In the genomic region with DNA sequence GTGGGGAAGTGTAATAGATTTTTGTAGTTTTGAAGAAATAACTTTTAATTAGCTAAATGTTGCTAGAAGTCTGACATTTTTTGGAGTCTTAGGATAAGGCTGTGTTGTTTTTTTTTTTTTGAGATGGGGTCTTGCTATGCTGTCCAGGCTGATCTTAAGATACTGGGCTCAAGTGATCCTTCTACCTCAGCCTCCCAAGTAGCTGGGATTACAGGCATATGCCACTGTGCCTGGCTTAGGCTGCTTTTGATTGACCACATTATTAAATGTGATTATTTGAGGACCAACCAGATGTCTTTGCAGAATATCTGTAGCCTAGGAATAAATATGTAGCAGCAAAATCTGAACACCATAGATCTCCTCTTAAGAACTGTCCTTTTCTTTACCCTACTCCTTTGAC, we compare ENCODE assay signal across 27 cellular contexts. TPM values are rescaled to one million over a fixed set of nuclear protein-coding genes. Genes with fewer than 3 reads are reported as not detected.
DNase-seq lines count a peak whose midpoint lies in the region; ATAC-seq, FAIRE-seq and TF ChIP-seq lines count a peak whose summit lies in the region.
"Had no signal": no experiment of that assay in that cellular context is flagged by ENCODE, and none has a peak within 500 bp of the region (broad histone marks: within the 10 kb centered on the region; RNA-seq: fewer than 3 reads in every experiment).

No MANE protein-coding gene starts in this region.

- H3K4me3 Mint-ChIP-seq in WTC11 (no peak overlapping the region), mesothelial cell of epicardium (no peak overlapping the region)
- H3K4me3 Mint-ChIP-seq: CD14-positive monocyte; CD4-positive, alpha-beta T cell; HFFc6 had no signal

- H3K27me3 Mint-ChIP-seq in WTC11 (ENCODE audit: low read depth) (no peaks in the 10 kb centered on the region), mesothelial cell of epicardium (ENCODE audit: low read depth) (no peaks in the 10 kb centered on the region)
- H3K27me3 Mint-ChIP-seq: CD4-positive, alpha-beta T cell; CD8-positive, alpha-beta memory T cell had no signal

- no peak overlapping the region for H2AFZ ChIP-seq in HepG2 (ENCODE audit: low read length)
- H2AFZ ChIP-seq: GM23248 had no signal

- H3K36me3 Mint-ChIP-seq in WTC11: peaks cover 83% of the 10 kb centered on the region
- peaks cover 76% of the 10 kb centered on the region for H3K36me3 Mint-ChIP-seq in mesothelial cell of epicardium

- CTCF ChIA-PET in HepG2 (lab: Yijun Ruan, JAX; ENCODE audit: low intra/inter-chr PET ratio, low total read pairs): no interaction called here
- CTCF ChIA-PET in WTC11 (lab: Charles Lee): interaction anchor here (1.0 kb wide), 1 partner anchor 43 kb away, joined by 3 read pairs; a partner anchor contains a TSS

- intact Hi-C loops in HepG2 (cut with micrococcal nuclease; ENCODE audit: unreplicated experiment): no loop called here
- intact Hi-C loops in right lobe of liver (cut with DNase I): no loop called here
- intact Hi-C loops in body of pancreas (cut with DNase I): no loop called here

- no TSS peak for BruUV-seq in HepG2 (replicated peaks; lab: Mats Ljungman, UMichigan)

- TF ChIP-seq EP300 in HepG2 (IDR thresholded peaks at IDR 0.05; ENCODE audit: low read depth in 2 of 2, low read length in 2 of 2) (no peak), HepG2 (CRISPR knock-in tag; IDR thresholded peaks at IDR 0.05; ENCODE audit: borderline replicate concordance) (no peak)

- TF ChIP-seq CTCF in HepG2 (CRISPR knock-in tag; IDR thresholded peaks at IDR 0.05) (no peak), right lobe of liver (IDR thresholded peaks at IDR 0.05) (no peak), WTC11 (IDR thresholded peaks at IDR 0.05) (no peak), mesothelial cell of epicardium (IDR thresholded peaks at IDR 0.05; ENCODE audit: unreplicated experiment) (no peak), body of pancreas (IDR thresholded peaks at IDR 0.05) (no peak)

- H3K4me3 ChIP-seq in HepG2 (replicated peaks in 1 of 3; ENCODE audit: insufficient read depth in 1 of 3, low read depth in 2 of 3, low read length in 3 of 3) (no peak overlapping the region), right lobe of liver (no peak overlapping the region), body of pancreas (no peak overlapping the region)
- H3K4me3 ChIP-seq: A549; BLaER1 treated with 17β-estradiol and CSF1 and Interleukin-3, amounts not matched to agents 10 nM and 100 nM; GM12878; GM23248 had no signal

- H3K4me2 ChIP-seq in HepG2 (ENCODE audit: low read depth, low read length): no peak overlapping the region
- H3K4me2 ChIP-seq: A549; BLaER1 treated with 17β-estradiol and CSF1 and Interleukin-3, amounts not matched to agents 10 nM and 100 nM had no signal

- H3K27me3 ChIP-seq in HepG2 (ENCODE audit: control insufficient read depth in 1 of 2, insufficient read depth in 2 of 2, low read length in 2 of 2) (no peaks in the 10 kb centered on the region), right lobe of liver (no peaks in the 10 kb centered on the region), body of pancreas (no peaks in the 10 kb centered on the region)
- H3K27me3 ChIP-seq: BE2C; BLaER1 treated with 17β-estradiol and CSF1 and Interleukin-3, amounts not matched to agents 10 nM and 100 nM had no signal

- POLR2A ChIA-PET in HepG2 (lab: Yijun Ruan, JAX) (no interaction called here), WTC11 (lab: Charles Lee) (no interaction called here)

- no peak for TF ChIP-seq RAD21 in HepG2 (CRISPR knock-in tag; IDR thresholded peaks at IDR 0.05)

- no peaks in the 10 kb centered on the region for H4K20me1 ChIP-seq in HepG2 (ENCODE audit: insufficient read depth, low read length)

- H3K36me3 ChIP-seq in HepG2 (replicated peaks in 1 of 2; ENCODE audit: control insufficient read depth in 1 of 2, insufficient read depth in 2 of 2, low read length in 2 of 2) (peaks cover 25 to 87% of the 10 kb centered on the region in 2 experiments), right lobe of liver (peaks cover 0 to 43% (median 12%) of the 10 kb centered on the region in 4 donors), body of pancreas (replicated peaks in 1 of 2; ENCODE audit: insufficient read depth in 1 of 2, low read depth in 2 of 2) (peaks cover 0 to 3% of the 10 kb centered on the region in 2 donors)

- no peak for FAIRE-seq in HepG2 (lab: Jason Lieb, UNC)
- FAIRE-seq: A549, D721Med, GM12878, GM19239, H1 had no signal

- H3K27ac ChIP-seq in HepG2 (ENCODE audit: extremely low read length, insufficient read depth, low read length) (no peak overlapping the region), right lobe of liver (no peak overlapping the region), body of pancreas (no peak overlapping the region)
- H3K27ac ChIP-seq: A549; BLaER1 treated with 17β-estradiol and CSF1 and Interleukin-3, amounts not matched to agents 10 nM and 100 nM; GM23248 had no signal

- H3K4me1 Mint-ChIP-seq in WTC11: no peaks in the 10 kb centered on the region
- H3K4me1 Mint-ChIP-seq in mesothelial cell of epicardium: peaks cover 20% of the 10 kb centered on the region
- H3K4me1 Mint-ChIP-seq: CD14-positive monocyte; CD8-positive, alpha-beta memory T cell had no signal

- no peak for TF ChIP-seq POLR2A in HepG2 (IDR thresholded peaks at IDR 0.05; ENCODE audit: insufficient read depth in 1 of 2, low read depth in 2 of 2, low read length in 2 of 2)
- TF ChIP-seq POLR2A in right lobe of liver (IDR thresholded peaks at IDR 0.05): no peak
- TF ChIP-seq POLR2A in body of pancreas (IDR thresholded peaks at IDR 0.05): no peak

- ATAC-seq in HepG2: no peak
- no peak for ATAC-seq in right lobe of liver
- no peak for ATAC-seq in WTC11
- ATAC-seq in body of pancreas: no peak
- ATAC-seq: A549, GM12878 had no signal

- no peak overlapping the region for H3K27ac Mint-ChIP-seq in WTC11
- peak overlapping the region; percentile 7 for H3K27ac Mint-ChIP-seq in mesothelial cell of epicardium
- H3K27ac Mint-ChIP-seq: CD4-positive, alpha-beta T cell had no signal

- H3K9me3 Mint-ChIP-seq in WTC11 (peaks cover 8% of the 10 kb centered on the region), mesothelial cell of epicardium (peaks cover 7% of the 10 kb centered on the region)
- H3K9me3 Mint-ChIP-seq: CD4-positive, alpha-beta T cell; CD8-positive, alpha-beta memory T cell; HFFc6 had no signal

- no peaks in the 10 kb centered on the region for H3K79me2 ChIP-seq in HepG2 (ENCODE audit: insufficient read depth, low read length)

- in situ Hi-C loops in HepG2 (cut with HindIII; ENCODE audit: extremely low pct_ligation_motif_present, low pct_unique_long_range_greater_than_20kb): no loop called here

- DNase-seq in HepG2 (ENCODE audit: low spot score): no peak
- no peak for DNase-seq in right lobe of liver
- DNase-seq in WTC11 (ENCODE audit: low spot score): no peak
- DNase-seq in mesothelial cell of epicardium (ENCODE audit: low spot score in 2 of 2, unreplicated experiment in 2 of 2): no peak
- no peak for DNase-seq in body of pancreas
- no peak for DNase-seq in germinal center (ENCODE audit: low spot score)
- DNase-seq: 8988T; ACHN; AML-193; BE2C; CD4-positive, alpha-beta T cell; CD8-positive, alpha-beta memory T cell; DMS 273 treated with DMSO at 0.1 percent for 48 hours; DMS79; EL; GDM1; GM23248; H7; HCEC 1CT; HFFc6 had no signal

- H3K9me3 ChIP-seq in HepG2 (ENCODE audit: low read length) (no peaks in the 10 kb centered on the region), right lobe of liver (no peaks in the 10 kb centered on the region), body of pancreas (no peaks in the 10 kb centered on the region)
- H3K9me3 ChIP-seq: A549, BE2C had no signal

- no peaks in the 10 kb centered on the region for H3K4me1 ChIP-seq in HepG2 (ENCODE audit: insufficient read depth, low read length)
- no peaks in the 10 kb centered on the region for H3K4me1 ChIP-seq in right lobe of liver
- no peaks in the 10 kb centered on the region for H3K4me1 ChIP-seq in body of pancreas
- H3K4me1 ChIP-seq: A549; BLaER1 treated with 17β-estradiol and CSF1 and Interleukin-3, amounts not matched to agents 10 nM and 100 nM had no signal

- no peak overlapping the region for H3K9ac ChIP-seq in HepG2 (ENCODE audit: insufficient read depth, low read depth, low read length)
- H3K9ac ChIP-seq: BLaER1 treated with 17β-estradiol and CSF1 and Interleukin-3, amounts not matched to agents 10 nM and 100 nM; GM23248 had no signal

RNA-seq across cellular contexts. Expression of a gene that starts 29.7 kb away (rescaled TPM):
- 108 and 161 TPM in 2 replicates for total RNA-seq in HepG2 (2016; rRNA removed; fragmentation: Illumina TruSeq; extraction: Trizol)
- total RNA-seq in HepG2 (2016; cell fraction: cytosol; rRNA removed; fragmentation: Illumina TruSeq; extraction: Trizol; ENCODE audit: low read depth): 13.4 and 13.9 TPM in 2 replicates
- 111 and 164 TPM in 2 replicates for total RNA-seq in HepG2 (2016; cell fraction: insoluble cytoplasmic fraction; rRNA removed; fragmentation: Illumina TruSeq; extraction: Trizol)
- total RNA-seq in HepG2 (2016; cell fraction: membrane; rRNA removed; fragmentation: Illumina TruSeq; extraction: Trizol): 45.2 and 51.9 TPM in 2 replicates
- total RNA-seq in HepG2 (2016; cell fraction: nucleus; rRNA removed; fragmentation: Illumina TruSeq; extraction: Trizol): 114 and 134 TPM in 2 replicates
- 71.5 and 73.6 TPM in 2 replicates for polyA plus RNA-seq in HepG2 (2011; rRNA removed)
- 49.0 and 79.5 TPM in 2 replicates for polyA plus RNA-seq in HepG2 (2011; cell fraction: cytosol; rRNA removed)
- polyA plus RNA-seq in HepG2 (2011; cell fraction: nucleus; rRNA removed): 13.2 and 18.7 TPM in 2 replicates
- polyA plus RNA-seq in HepG2 (2012): 93.0 and 111 TPM in 2 replicates
- polyA plus RNA-seq in HepG2 (2016; cell fraction: cytosol; fragmentation: Illumina TruSeq; extraction: Trizol; ENCODE audit: low read depth): 10.0 and 10.2 TPM in 2 replicates
- 78.4 and 81.1 TPM in 2 replicates for polyA plus RNA-seq in HepG2 (2016; cell fraction: insoluble cytoplasmic fraction; fragmentation: Illumina TruSeq; extraction: Trizol; ENCODE audit: low read depth)
- 21.7 and 24.2 TPM in 2 replicates for polyA plus RNA-seq in HepG2 (2016; cell fraction: membrane; fragmentation: Illumina TruSeq; extraction: Trizol; ENCODE audit: low read depth)
- 124 TPM in 2 replicates for polyA plus RNA-seq in HepG2 (2016; cell fraction: nucleus; fragmentation: Illumina TruSeq; extraction: Trizol; ENCODE audit: insufficient read depth, low read depth)
- 84.1 and 114 TPM in 2 replicates for polyA minus RNA-seq in HepG2 (2011; rRNA and poly(A)+ RNA removed; ENCODE audit: low replicate concordance)
- polyA minus RNA-seq in HepG2 (2011; cell fraction: cytosol; rRNA and poly(A)+ RNA removed): 61.3 and 74.8 TPM in 2 replicates
- 39.7 and 52.5 TPM in 2 replicates for polyA minus RNA-seq in HepG2 (2011; cell fraction: nucleus; rRNA and poly(A)+ RNA removed)
- total RNA-seq in right lobe of liver: 10 to 100 TPM; 48.7 to 73.9 (median 61.7) TPM
- total RNA-seq in WTC11 (2021): 95.9 to 116 TPM (median 114 TPM) in 3 replicates
- 110 to 113 TPM (median 111 TPM) in 3 replicates for total RNA-seq in mesothelial cell of epicardium
- 10 to 100 TPM; 10.9 to 35.8 TPM for total RNA-seq in body of pancreas

RNA-seq across cellular contexts. Expression of a gene that starts 42.5 kb away (rescaled TPM):
- total RNA-seq in HepG2 (2016; rRNA removed; fragmentation: Illumina TruSeq; extraction: Trizol): 26.3 and 34.8 TPM in 2 replicates
- 23.0 and 25.9 TPM in 2 replicates for total RNA-seq in HepG2 (2016; cell fraction: cytosol; rRNA removed; fragmentation: Illumina TruSeq; extraction: Trizol; ENCODE audit: low read depth)
- 26.4 and 32.7 TPM in 2 replicates for total RNA-seq in HepG2 (2016; cell fraction: insoluble cytoplasmic fraction; rRNA removed; fragmentation: Illumina TruSeq; extraction: Trizol)
- total RNA-seq in HepG2 (2016; cell fraction: membrane; rRNA removed; fragmentation: Illumina TruSeq; extraction: Trizol): 20.1 and 21.7 TPM in 2 replicates
- 23.4 and 30.5 TPM in 2 replicates for total RNA-seq in HepG2 (2016; cell fraction: nucleus; rRNA removed; fragmentation: Illumina TruSeq; extraction: Trizol)
- polyA plus RNA-seq in HepG2 (2011; rRNA removed): 13.5 and 18.0 TPM in 2 replicates
- polyA plus RNA-seq in HepG2 (2011; cell fraction: cytosol; rRNA removed): 9.2 and 11.8 TPM in 2 replicates
- polyA plus RNA-seq in HepG2 (2011; cell fraction: nucleus; rRNA removed): 9.5 and 12.0 TPM in 2 replicates
- polyA plus RNA-seq in HepG2 (2012): 15.2 and 16.0 TPM in 2 replicates
- 7.7 and 8.5 TPM in 2 replicates for polyA plus RNA-seq in HepG2 (2016; cell fraction: cytosol; fragmentation: Illumina TruSeq; extraction: Trizol; ENCODE audit: low read depth)
- polyA plus RNA-seq in HepG2 (2016; cell fraction: insoluble cytoplasmic fraction; fragmentation: Illumina TruSeq; extraction: Trizol; ENCODE audit: low read depth): 18.8 and 20.8 TPM in 2 replicates
- polyA plus RNA-seq in HepG2 (2016; cell fraction: membrane; fragmentation: Illumina TruSeq; extraction: Trizol; ENCODE audit: low read depth): 6.8 and 8.8 TPM in 2 replicates
- 17.3 and 23.0 TPM in 2 replicates for polyA plus RNA-seq in HepG2 (2016; cell fraction: nucleus; fragmentation: Illumina TruSeq; extraction: Trizol; ENCODE audit: insufficient read depth, low read depth)
- polyA minus RNA-seq in HepG2 (2011; rRNA and poly(A)+ RNA removed; ENCODE audit: low replicate concordance): 18.4 and 28.2 TPM in 2 replicates
- polyA minus RNA-seq in HepG2 (2011; cell fraction: cytosol; rRNA and poly(A)+ RNA removed): 22.0 and 23.1 TPM in 2 replicates
- polyA minus RNA-seq in HepG2 (2011; cell fraction: nucleus; rRNA and poly(A)+ RNA removed): 62.6 and 67.9 TPM in 2 replicates
- 10 to 100 TPM in 3 of 6 experiments, 1 to 10 TPM in 3; 7.6 to 12.3 (median 10.3) TPM for total RNA-seq in right lobe of liver
- 24.0 to 31.9 TPM (median 26.4 TPM) in 3 replicates for total RNA-seq in WTC11 (2021)
- 27.4 to 31.6 TPM (median 31.5 TPM) in 3 replicates for total RNA-seq in mesothelial cell of epicardium
- 10 to 100 TPM; 13.0 to 27.4 TPM for total RNA-seq in body of pancreas

RNA-seq across cellular contexts. Expression of a gene that starts 51.0 kb away (rescaled TPM):
- 52.0 and 57.8 TPM in 2 replicates for total RNA-seq in HepG2 (2016; rRNA removed; fragmentation: Illumina TruSeq; extraction: Trizol)
- total RNA-seq in HepG2 (2016; cell fraction: cytosol; rRNA removed; fragmentation: Illumina TruSeq; extraction: Trizol; ENCODE audit: low read depth): 17.0 and 20.8 TPM in 2 replicates
- 51.9 and 56.4 TPM in 2 replicates for total RNA-seq in HepG2 (2016; cell fraction: insoluble cytoplasmic fraction; rRNA removed; fragmentation: Illumina TruSeq; extraction: Trizol)
- total RNA-seq in HepG2 (2016; cell fraction: membrane; rRNA removed; fragmentation: Illumina TruSeq; extraction: Trizol): 49.9 and 57.9 TPM in 2 replicates
- 46.7 and 47.9 TPM in 2 replicates for total RNA-seq in HepG2 (2016; cell fraction: nucleus; rRNA removed; fragmentation: Illumina TruSeq; extraction: Trizol)
- polyA plus RNA-seq in HepG2 (2011; rRNA removed): 32.9 and 41.4 TPM in 2 replicates
- 33.9 and 35.7 TPM in 2 replicates for polyA plus RNA-seq in HepG2 (2011; cell fraction: cytosol; rRNA removed)
- 38.0 and 47.8 TPM in 2 replicates for polyA plus RNA-seq in HepG2 (2011; cell fraction: nucleus; rRNA removed)
- 19.7 and 28.3 TPM in 2 replicates for polyA plus RNA-seq in HepG2 (2012)
- polyA plus RNA-seq in HepG2 (2016; cell fraction: cytosol; fragmentation: Illumina TruSeq; extraction: Trizol; ENCODE audit: low read depth): 17.3 and 20.3 TPM in 2 replicates
- 50.5 and 52.9 TPM in 2 replicates for polyA plus RNA-seq in HepG2 (2016; cell fraction: insoluble cytoplasmic fraction; fragmentation: Illumina TruSeq; extraction: Trizol; ENCODE audit: low read depth)
- 34.9 and 41.5 TPM in 2 replicates for polyA plus RNA-seq in HepG2 (2016; cell fraction: membrane; fragmentation: Illumina TruSeq; extraction: Trizol; ENCODE audit: low read depth)
- 61.6 and 62.0 TPM in 2 replicates for polyA plus RNA-seq in HepG2 (2016; cell fraction: nucleus; fragmentation: Illumina TruSeq; extraction: Trizol; ENCODE audit: insufficient read depth, low read depth)
- 35.4 and 83.9 TPM in 2 replicates for polyA minus RNA-seq in HepG2 (2011; rRNA and poly(A)+ RNA removed; ENCODE audit: low replicate concordance)
- 26.2 and 26.6 TPM in 2 replicates for polyA minus RNA-seq in HepG2 (2011; cell fraction: cytosol; rRNA and poly(A)+ RNA removed)
- 66.4 and 78.2 TPM in 2 replicates for polyA minus RNA-seq in HepG2 (2011; cell fraction: nucleus; rRNA and poly(A)+ RNA removed)
- 10 to 100 TPM; 15.3 to 19.8 (median 17.4) TPM for total RNA-seq in right lobe of liver
- total RNA-seq in WTC11 (2021): 28.3 to 31.9 TPM (median 30.7 TPM) in 3 replicates
- 49.0 to 50.8 TPM (median 49.0 TPM) in 3 replicates for total RNA-seq in mesothelial cell of epicardium
- 10 to 100 TPM; 26.0 to 28.3 TPM for total RNA-seq in body of pancreas
